In the genomic region with DNA sequence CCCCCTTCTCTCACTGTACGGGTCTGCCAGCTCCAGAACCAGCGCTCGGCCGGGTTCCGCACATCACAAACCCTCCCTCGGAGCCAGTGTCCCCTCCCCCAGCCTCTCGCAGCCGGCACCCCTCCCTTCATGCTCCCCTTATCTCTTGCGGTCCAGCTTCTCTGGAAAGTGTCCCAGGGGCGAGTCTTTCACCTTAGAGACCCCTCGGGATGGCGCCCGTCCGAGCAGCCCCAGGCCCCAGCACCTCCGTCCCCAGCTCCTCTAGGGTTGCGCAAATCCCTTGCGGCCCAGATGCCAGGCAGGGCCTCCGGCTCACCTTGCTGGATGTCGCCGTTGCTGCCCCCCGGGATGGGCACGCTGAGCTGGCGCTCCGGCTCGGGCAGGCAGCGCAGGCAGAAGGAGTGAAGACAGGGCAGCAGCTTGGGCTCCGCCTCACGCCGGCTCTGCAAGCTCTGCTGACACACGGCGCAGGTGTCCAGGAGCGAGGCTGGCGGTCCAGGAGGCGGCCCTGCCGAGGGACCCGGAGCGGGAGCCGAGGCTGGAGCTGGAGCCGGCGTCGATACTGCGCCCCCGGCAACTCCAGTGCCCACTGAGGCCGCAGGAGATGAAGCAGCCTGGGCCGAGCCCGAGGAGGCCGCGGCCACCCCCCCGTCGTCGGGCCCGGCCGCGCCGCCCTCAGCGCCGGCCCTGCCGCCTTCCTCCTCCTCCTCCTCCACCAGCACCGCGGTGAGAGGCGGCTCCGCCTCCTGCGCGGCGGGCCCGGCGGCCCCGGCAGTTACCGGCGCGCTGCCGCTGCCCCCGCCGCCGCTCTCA, we compare ENCODE assay signal across 8 cellular contexts. TPM values are rescaled to one million over a fixed set of nuclear protein-coding genes. Genes with fewer than 3 reads are reported as not detected.
DNase-seq lines count a peak whose midpoint lies in the region; FAIRE-seq and TF ChIP-seq lines count a peak whose summit lies in the region.

No MANE protein-coding gene starts in this region.

- H3K9me3 ChIP-seq in KOPT-K1 (ENCODE audit: insufficient read depth, low read length, poor library complexity, severe bottlenecking) = no peaks in the 10 kb centered on the region
- H3K9me3 ChIP-seq in liver (ENCODE audit: control insufficient read depth in 4 of 4, low read length in 3 of 4) = no peaks in the 10 kb centered on the region

- under 1% methylated on average over 75 of the region's 75 CpGs for WGBS in liver

- peaks cover 0 to 34% (median 19%) of the 10 kb centered on the region in 4 donors for H3K4me1 ChIP-seq in liver (ENCODE audit: control insufficient read depth in 4 of 4, insufficient read depth in 4 of 4, low read length in 3 of 4)

- no peak for DNase-seq in GM12864 (ENCODE audit: low read depth)
- DNase-seq in H54 (ENCODE audit: insufficient read length, low spot score) = peak; percentile 51
- peak; percentile 43 for DNase-seq in choroid plexus epithelial cell (ENCODE audit: low read depth)
- peak; percentile 37 for DNase-seq in stimulated activated CD4-positive, alpha-beta T cell treated with anti-CD3 and anti-CD28 coated beads, Interleukin-4, amount 100 ng/mL, for 24 hours
- no peak for DNase-seq in SHP77 treated with DMSO at 0.1 percent for 48 hours (lab: John Stamatoyannopoulos, UW)

- no peaks in the 10 kb centered on the region for H3K27me3 ChIP-seq in liver (ENCODE audit: control insufficient read depth in 4 of 4, insufficient read depth in 4 of 4, low read length in 3 of 4)

- H3K36me3 ChIP-seq in KOPT-K1 (ENCODE audit: insufficient read depth, low read length) (peaks cover 32% of the 10 kb centered on the region), liver (ENCODE audit: control insufficient read depth in 4 of 4, insufficient read depth in 3 of 4, low read depth in 1 of 4, low read length in 3 of 4) (no peaks in the 10 kb centered on the region)

- no peak for TF ChIP-seq CTCF in GM12864 (IDR thresholded peaks at IDR 0.05; ENCODE audit: low read depth, low read length, missing control alignments)
- TF ChIP-seq CTCF in WI38 (IDR thresholded peaks at IDR 0.05; ENCODE audit: low read depth, low read length) = no peak
- no peak for TF ChIP-seq CTCF in choroid plexus epithelial cell (conservative IDR thresholded peaks at IDR 0.05; ENCODE audit: low read depth, low read length)
- TF ChIP-seq CTCF in liver (IDR thresholded peaks at IDR 0.05; ENCODE audit: low read depth, low read length, missing input control) = no peak

- no peak for TF ChIP-seq POLR2A in H54 (IDR thresholded peaks at IDR 0.05; ENCODE audit: low read depth, low read length)

- H3K9ac ChIP-seq in liver (ENCODE audit: low read depth in 1 of 2, low read length in 2 of 2) = peak overlapping the region in 1 of 2 donors; percentile 72

- peak overlapping the region; percentile 95 for H3K27ac ChIP-seq in KOPT-K1 (ENCODE audit: low read depth, low read length, poor library complexity, severe bottlenecking)
- H3K27ac ChIP-seq in liver (ENCODE audit: low read depth in 1 of 2, low read length in 2 of 2) = peak overlapping the region; percentile 98 to 99

- H3K4me3 ChIP-seq in GM12864 (ENCODE audit: low read depth, low read length) (peak overlapping the region; percentile 69), WI38 (ENCODE audit: low read depth, low read length) (peak overlapping the region; percentile 92), choroid plexus epithelial cell (ENCODE audit: low read depth, low read length) (peak overlapping the region; percentile 99), liver (ENCODE audit: low read depth in 1 of 3, low read length in 3 of 3) (peak overlapping the region; percentile 72 to 98 (median 82))

- no peak for TF ChIP-seq RAD21 in liver (IDR thresholded peaks at IDR 0.05)

- FAIRE-seq in H54 (lab: Jason Lieb, UNC) = no peak

TF ChIP-seq in liver, 16 proteins besides CTCF, POLR2A, EP300 and RAD21:
- TF ChIP-seq NR2F2 (IDR thresholded peaks at IDR 0.05) (no peak), HNF4A (conservative IDR thresholded peaks at IDR 0.05) (no peak), SP1 (IDR thresholded peaks at IDR 0.05) (no peak)
- TF ChIP-seq, protein P1, sequence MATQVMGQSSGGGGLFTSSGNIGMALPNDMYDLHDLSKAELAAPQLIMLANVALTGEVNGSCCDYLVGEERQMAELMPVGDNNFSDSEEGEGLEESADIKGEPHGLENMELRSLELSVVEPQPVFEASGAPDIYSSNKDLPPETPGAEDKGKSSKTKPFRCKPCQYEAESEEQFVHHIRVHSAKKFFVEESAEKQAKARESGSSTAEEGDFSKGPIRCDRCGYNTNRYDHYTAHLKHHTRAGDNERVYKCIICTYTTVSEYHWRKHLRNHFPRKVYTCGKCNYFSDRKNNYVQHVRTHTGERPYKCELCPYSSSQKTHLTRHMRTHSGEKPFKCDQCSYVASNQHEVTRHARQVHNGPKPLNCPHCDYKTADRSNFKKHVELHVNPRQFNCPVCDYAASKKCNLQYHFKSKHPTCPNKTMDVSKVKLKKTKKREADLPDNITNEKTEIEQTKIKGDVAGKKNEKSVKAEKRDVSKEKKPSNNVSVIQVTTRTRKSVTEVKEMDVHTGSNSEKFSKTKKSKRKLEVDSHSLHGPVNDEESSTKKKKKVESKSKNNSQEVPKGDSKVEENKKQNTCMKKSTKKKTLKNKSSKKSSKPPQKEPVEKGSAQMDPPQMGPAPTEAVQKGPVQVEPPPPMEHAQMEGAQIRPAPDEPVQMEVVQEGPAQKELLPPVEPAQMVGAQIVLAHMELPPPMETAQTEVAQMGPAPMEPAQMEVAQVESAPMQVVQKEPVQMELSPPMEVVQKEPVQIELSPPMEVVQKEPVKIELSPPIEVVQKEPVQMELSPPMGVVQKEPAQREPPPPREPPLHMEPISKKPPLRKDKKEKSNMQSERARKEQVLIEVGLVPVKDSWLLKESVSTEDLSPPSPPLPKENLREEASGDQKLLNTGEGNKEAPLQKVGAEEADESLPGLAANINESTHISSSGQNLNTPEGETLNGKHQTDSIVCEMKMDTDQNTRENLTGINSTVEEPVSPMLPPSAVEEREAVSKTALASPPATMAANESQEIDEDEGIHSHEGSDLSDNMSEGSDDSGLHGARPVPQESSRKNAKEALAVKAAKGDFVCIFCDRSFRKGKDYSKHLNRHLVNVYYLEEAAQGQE (IDR thresholded peaks at IDR 0.05) = no peak
TF ChIP-seq in liver: peak in this region for 0.

RNA-seq across cellular contexts. Expression of gene TRIM33, which starts 0.6 kb away (rescaled TPM):
- 10 to 100 TPM; 21.1 to 30.5 TPM for total RNA-seq in liver
- 10 to 100 TPM in 1 of 2 donors, 1 to 10 TPM in 1; 4.5 to 12.1 TPM for polyA plus RNA-seq in liver

Comparison
In these comparisons a context has a peak if more than half of its experiments do, and no peak if none do; other contexts are left out.
1. DNase-seq: peak in H54 (single experiment), choroid plexus epithelial cell (single experiment) and stimulated activated CD4-positive, alpha-beta T cell treated with anti-CD3 and anti-CD28 coated beads, Interleukin-4, amount 100 ng/mL, for 24 hours (single experiment); none in GM12864 (single experiment) and SHP77 treated with DMSO at 0.1 percent for 48 hours (single experiment).
2. Peak in every context shown above with its lines, with median percentiles within 50 percentile points of each other: H3K4me3 ChIP-seq.